Comparison of ENCODE assay signal across 18 cellular contexts in the genomic region with DNA sequence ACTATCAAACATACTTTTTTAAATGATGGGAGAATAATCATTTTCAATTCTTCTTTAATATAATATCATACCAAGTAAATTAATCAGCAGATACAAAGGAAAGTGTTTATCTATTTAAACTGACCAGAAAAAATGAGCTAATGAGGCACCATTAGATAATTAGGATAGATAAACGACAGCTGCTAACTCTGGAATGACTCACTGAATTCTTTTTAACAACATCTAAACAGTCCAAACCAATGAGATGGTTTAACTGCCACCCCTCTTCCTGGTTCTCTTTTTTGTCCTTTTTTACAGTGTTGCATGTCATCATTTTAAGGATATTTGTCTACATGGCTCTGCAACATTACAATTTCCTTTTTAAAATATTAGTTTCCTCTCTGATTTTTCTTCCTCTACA. TPM values are rescaled to one million over a fixed set of nuclear protein-coding genes. Genes with fewer than 3 reads are reported as not detected.
"Had no signal": no experiment of that assay in that cellular context is flagged by ENCODE, and none has a peak within 500 bp of the region (broad histone marks: within the 10 kb centered on the region; RNA-seq: fewer than 3 reads in every experiment).

No MANE protein-coding gene starts in this region.

- ATAC-seq: activated CD8-positive, alpha-beta T cell treated with anti-CD3 and anti-CD28 coated beads for 36 hours; natural killer cell treated with Interleukin-12 subunit alpha and Interleukin-12 subunit beta and Interleukin-15 and Interleukin-18, amount 100 ng/mL, for 72 hours; stimulated activated memory B cell treated with anti-CD40 and anti-IgM and Interleukin-4, amounts not matched to agents 10 μg/mL and 1 μg/mL and 100 μg/mL, for 72 hours; WTC11 had no signal

- FAIRE-seq: islet of Langerhans, TTC549 had no signal

- H3K4me1 ChIP-seq: uterus had no signal

- H3K27me3 ChIP-seq: thyroid gland, uterus had no signal

- H3K36me3 ChIP-seq: thyroid gland, uterus had no signal

- DNase-seq: activated CD4-positive, alpha-beta T cell treated with anti-CD3 and anti-CD28 coated beads for 4 hours; activated CD8-positive, alpha-beta T cell treated with anti-CD3 and anti-CD28 coated beads for 36 hours; activated gamma-delta T cell; activated T-cell treated with anti-CD3 and anti-CD28 coated beads, Interleukin-2, amount 50 U/mL, for 72 hours; amniotic stem cell; erythroblast; retina; stimulated activated CD4-positive, alpha-beta T cell treated with anti-CD3 and anti-CD28 coated beads, Interleukin-2, amount 100 ng/mL, for 48 hours; thyroid gland; uterus had no signal

- H3K9me3 ChIP-seq: thyroid gland, uterus had no signal

- H3K4me3 ChIP-seq: thyroid gland, uterus had no signal

- H3K27ac ChIP-seq: thyroid gland, uterus had no signal

RNA-seq across cellular contexts. Expression of a gene that starts 41.6 kb away (rescaled TPM):
- total RNA-seq: activated CD8-positive, alpha-beta T cell treated with anti-CD3 and anti-CD28 coated beads for 36 hours; activated naive CD4-positive, alpha-beta T cell treated with anti-CD3 and anti-CD28 coated beads, Interleukin-2, amount 50 U/mL, for 72 hours; dermis microvascular lymphatic vessel endothelial cell; natural killer cell treated with Interleukin-12 subunit alpha and Interleukin-12 subunit beta and Interleukin-15 and Interleukin-18, amount 100 ng/mL, for 72 hours; T-helper 2 cell treated with Interferon-gamma antibody and Interleukin-4, amounts not matched to agents 100 ng/mL and 5 ng/mL, for 36 hours had no signal
